In genomic region chr12:95504140-95504539, GRCh38 we compare ENCODE assay signal across 28 cellular contexts.
"Had no signal": no experiment of that assay in that cellular context is flagged by ENCODE, and none has a peak within 500 bp of the region (broad histone marks: within the 10 kb centered on the region; RNA-seq: fewer than 3 reads in every experiment).

No MANE protein-coding gene starts in this region.

- H3K9me3 Mint-ChIP-seq: activated CD4-positive, alpha-beta memory T cell treated with anti-CD3 and anti-CD28 coated beads, Interleukin-2, amount 10 ng/mL, durations not matched to agents 7 days and 5 days; activated naive CD8-positive, alpha-beta T cell treated with anti-CD3 and anti-CD28 coated beads, Interleukin-2, amount 10 ng/mL, durations not matched to agents 7 days and 5 days; central memory CD8-positive, alpha-beta T cell; memory B cell; neural crest cell had no signal

- H3K4me3 ChIP-seq: breast epithelium, esophagus squamous epithelium, heart right ventricle, left ventricle myocardium inferior, spleen, tibial nerve had no signal

- H3K4me1 ChIP-seq: breast epithelium, heart right ventricle, left ventricle myocardium inferior, spleen had no signal

- H3K36me3 ChIP-seq: breast epithelium had no signal

- DNase-seq: activated CD4-positive, alpha-beta memory T cell treated with anti-CD3 and anti-CD28 coated beads, Interleukin-2, amount 10 ng/mL, durations not matched to agents 7 days and 5 days; activated CD4-positive, alpha-beta T cell treated with anti-CD3 and anti-CD28 coated beads, Interleukin-2, amount 10 ng/mL, durations not matched to agents 7 days and 5 days; activated CD4-positive, CD25-positive, alpha-beta regulatory T cell treated with anti-CD3 and anti-CD28 coated beads, Interleukin-2, amount 50 U/mL, for 72 hours; activated effector memory CD4-positive, alpha-beta T cell treated with Interleukin-2 at 50 U/mL for 16 hours; activated naive CD4-positive, alpha-beta T cell treated with Interleukin-2 at 50 U/mL for 16 hours; activated naive CD8-positive, alpha-beta T cell treated with anti-CD3 and anti-CD28 coated beads, Interleukin-2, amount 10 ng/mL, durations not matched to agents 7 days and 5 days; amniotic stem cell; dermis blood vessel endothelial cell; effector CD4-positive, alpha-beta T cell; esophagus squamous epithelium; foreskin melanocyte; heart right ventricle; left ventricle myocardium inferior; midbrain; naive thymus-derived CD4-positive, alpha-beta T cell; nucleus accumbens; right cardiac atrium; spleen; stimulated activated naive CD4-positive, alpha-beta T cell treated with Interleukin-2 at 50 U/mL for 16 hours; T-helper 1 cell; T-helper 9 cell; WERI-Rb-1 had no signal

- H3K27ac Mint-ChIP-seq: activated CD4-positive, alpha-beta memory T cell treated with anti-CD3 and anti-CD28 coated beads, Interleukin-2, amount 10 ng/mL, durations not matched to agents 7 days and 5 days; activated CD4-positive, alpha-beta T cell treated with anti-CD3 and anti-CD28 coated beads, Interleukin-2, amount 10 ng/mL, durations not matched to agents 7 days and 5 days; activated naive CD8-positive, alpha-beta T cell treated with anti-CD3 and anti-CD28 coated beads, Interleukin-2, amount 10 ng/mL, durations not matched to agents 7 days and 5 days; memory B cell had no signal

- H3K27ac ChIP-seq: breast epithelium, epithelial cell of prostate, esophagus squamous epithelium, left ventricle myocardium inferior, tibial nerve, WERI-Rb-1 had no signal

- H3K27me3 ChIP-seq: breast epithelium, esophagus squamous epithelium, heart right ventricle, spleen, tibial nerve had no signal

- ATAC-seq: naive thymus-derived CD4-positive, alpha-beta T cell; right cardiac atrium had no signal

- H3K27me3 Mint-ChIP-seq: activated CD4-positive, alpha-beta memory T cell treated with anti-CD3 and anti-CD28 coated beads, Interleukin-2, amount 10 ng/mL, durations not matched to agents 7 days and 5 days; activated CD4-positive, alpha-beta T cell treated with anti-CD3 and anti-CD28 coated beads, Interleukin-2, amount 10 ng/mL, durations not matched to agents 7 days and 5 days; activated naive CD8-positive, alpha-beta T cell treated with anti-CD3 and anti-CD28 coated beads, Interleukin-2, amount 10 ng/mL, durations not matched to agents 7 days and 5 days; central memory CD8-positive, alpha-beta T cell; memory B cell; naive thymus-derived CD4-positive, alpha-beta T cell had no signal

- H3K9me3 ChIP-seq: breast epithelium, esophagus squamous epithelium, left ventricle myocardium inferior, spleen, tibial nerve had no signal

- H3K4me3 Mint-ChIP-seq: activated CD4-positive, alpha-beta memory T cell treated with anti-CD3 and anti-CD28 coated beads, Interleukin-2, amount 10 ng/mL, durations not matched to agents 7 days and 5 days; activated CD4-positive, alpha-beta T cell treated with anti-CD3 and anti-CD28 coated beads, Interleukin-2, amount 10 ng/mL, durations not matched to agents 7 days and 5 days; activated naive CD8-positive, alpha-beta T cell treated with anti-CD3 and anti-CD28 coated beads, Interleukin-2, amount 10 ng/mL, durations not matched to agents 7 days and 5 days; central memory CD8-positive, alpha-beta T cell; memory B cell; naive thymus-derived CD4-positive, alpha-beta T cell; neural crest cell had no signal
